ENCODE assay signal across 7 cellular contexts in genomic region chr5:160398806-160399205, GRCh38. TPM values are rescaled to one million over a fixed set of nuclear protein-coding genes. Genes with fewer than 3 reads are reported as not detected.
DNase-seq lines count a peak whose midpoint lies in the region; ATAC-seq and TF ChIP-seq lines count a peak whose summit lies in the region.

No MANE protein-coding gene starts in this region.

- peaks cover 3% of the 10 kb centered on the region for H3K36me3 ChIP-seq in H7 (replicated peaks; ENCODE audit: control insufficient read depth, insufficient read depth, low read length)

- peak overlapping the region in 5 of 21 experiments; percentile 78 to 93 (median 85) for H3K27ac ChIP-seq in skin epidermis

- ATAC-seq in SK-N-SH treated with all-trans-retinoic acid at 6 μM for 48 hours (peak; percentile 31; the same call in 2 of the 3 replicates), HG02970 (IDR thresholded peaks at IDR 0.05; ENCODE audit: low FRiP score, unreplicated experiment) (no peak)

- DNase-seq in H7 (no peak), fibroblast of peridontal ligament (ENCODE audit: extremely low read depth) (peak; percentile 41), activated gamma-delta T cell treated with Interleukin-2 at 50 U/mL for 16 hours (no peak), amygdala (lab: John Stamatoyannopoulos, UW) (no peak)

- H3K4me3 ChIP-seq in H7 (ENCODE audit: insufficient read depth, low read depth, low read length): peak overlapping the region; percentile 84; the same call in 1 of the 2 replicates
- peak overlapping the region in 6 of 7 experiments; percentile 44 to 80 (median 58) for H3K4me3 ChIP-seq in skin epidermis

- H3K27me3 ChIP-seq in H7 (ENCODE audit: control insufficient read depth, insufficient read depth, low read length): no peaks in the 10 kb centered on the region

TF ChIP-seq in SK-N-SH treated with all-trans-retinoic acid at 6 μM for 48 hours, 23 proteins besides CTCF, POLR2A, EP300 and RAD21:
- no peak for TF ChIP-seq POU6F1 (CRISPR knock-in tag; IDR thresholded peaks at IDR 0.05; ENCODE audit: borderline replicate concordance, low read depth)
- TF ChIP-seq TCF4 (CRISPR knock-in tag; IDR thresholded peaks at IDR 0.05; ENCODE audit: borderline replicate concordance): no peak
- TF ChIP-seq CSDC2 (CRISPR knock-in tag; IDR thresholded peaks at IDR 0.05): no peak
- TF ChIP-seq ESRRG (CRISPR knock-in tag; IDR thresholded peaks at IDR 0.05): no peak
- TF ChIP-seq OSR1 (CRISPR knock-in tag; IDR thresholded peaks at IDR 0.05): no peak
- TF ChIP-seq ARNTL (CRISPR knock-in tag; IDR thresholded peaks at IDR 0.05; ENCODE audit: borderline replicate concordance, low read depth): no peak
- TF ChIP-seq TSHZ2 (CRISPR knock-in tag; IDR thresholded peaks at IDR 0.05): no peak
- no peak for TF ChIP-seq ISL1 (CRISPR knock-in tag; IDR thresholded peaks at IDR 0.05)
- no peak for TF ChIP-seq TOX (CRISPR knock-in tag; IDR thresholded peaks at IDR 0.05; ENCODE audit: borderline replicate concordance)
- no peak for TF ChIP-seq ZNF8 (CRISPR knock-in tag; IDR thresholded peaks at IDR 0.05)
- no peak for TF ChIP-seq GLIS3 (CRISPR knock-in tag; IDR thresholded peaks at IDR 0.05)
- TF ChIP-seq PPARA (CRISPR knock-in tag; IDR thresholded peaks at IDR 0.05; ENCODE audit: borderline replicate concordance): no peak
- no peak for TF ChIP-seq BACH2 (CRISPR knock-in tag; IDR thresholded peaks at IDR 0.05; ENCODE audit: borderline replicate concordance)
- TF ChIP-seq ZFP30 (CRISPR knock-in tag; IDR thresholded peaks at IDR 0.05): no peak
- no peak for TF ChIP-seq ZC3H10 (CRISPR knock-in tag; IDR thresholded peaks at IDR 0.05)
- no peak for TF ChIP-seq PATZ1 (CRISPR knock-in tag; IDR thresholded peaks at IDR 0.05; ENCODE audit: borderline replicate concordance)
- no peak for TF ChIP-seq ZNF70 (CRISPR knock-in tag; IDR thresholded peaks at IDR 0.05)

RNA-seq across cellular contexts. Expression of gene FAM200C, which starts 1.0 kb away (rescaled TPM):
- 4.8 and 6.3 TPM in 2 replicates for total RNA-seq in H7 (2014; rRNA removed; shearing (Covaris generic))

RNA-seq across cellular contexts. Expression of gene SLU7, which starts 20.1 kb away (rescaled TPM):
- total RNA-seq in H7 (2014; rRNA removed; shearing (Covaris generic)): 19.8 and 22.3 TPM in 2 replicates

RNA-seq across cellular contexts. Expression of gene PTTG1, which starts 22.8 kb away (rescaled TPM):
- total RNA-seq in H7 (2014; rRNA removed; shearing (Covaris generic)): 372 and 415 TPM in 2 replicates

RNA-seq across cellular contexts. Expression of gene C1QTNF2, which starts 28.4 kb away (rescaled TPM):
- 0.04 TPM in 1 of 2 replicates, not detected in the other for total RNA-seq in H7 (2014; rRNA removed; shearing (Covaris generic))
